Comparison of ENCODE assay signal across 19 cellular contexts in genomic region chr21:42193721-42194120, GRCh38. TPM values are rescaled to one million over a fixed set of nuclear protein-coding genes. Genes with fewer than 3 reads are reported as not detected.
A peak's percentile ranks its signal among the peaks of the same experiment; 100 is the strongest.
DNase-seq lines count a peak whose midpoint lies in the region; ATAC-seq and TF ChIP-seq lines count a peak whose summit lies in the region.
"Had no signal": no experiment of that assay in that cellular context is flagged by ENCODE, and none has a peak within 500 bp of the region (broad histone marks: within the 10 kb centered on the region; RNA-seq: fewer than 3 reads in every experiment).

No MANE protein-coding gene starts in this region.

- H3K36me3 ChIP-seq in BLaER1: no peaks in the 10 kb centered on the region
- no peaks in the 10 kb centered on the region for H3K36me3 ChIP-seq in CD4-positive, alpha-beta memory T cell (ENCODE audit: insufficient read depth, low read length)
- H3K36me3 ChIP-seq: adrenal gland, tibial nerve had no signal

- peak; percentile 2 for ATAC-seq in activated naive CD4-positive, alpha-beta T cell treated with anti-CD3 and anti-CD28 coated beads, Interleukin-2, amount 50 U/mL, for 72 hours
- ATAC-seq in HG03469 (IDR thresholded peaks at IDR 0.05; ENCODE audit: unreplicated experiment): no peak

- intact Hi-C loops in CD4-positive, alpha-beta memory T cell (cut with micrococcal nuclease): no loop called here

- POLR2A ChIA-PET in CD4-positive, alpha-beta memory T cell (lab: Charles Lee; ENCODE audit: partially characterized antibody): interaction anchor here (0.6 to 2.0 kb wide), 5 partner anchors 26 to 65 kb away, joined by 3 to 15 read pairs (median 8); partner anchors contain the start of gene ABCG1

- H3K9me3 ChIP-seq in BLaER1: no peaks in the 10 kb centered on the region
- H3K9me3 ChIP-seq in CD4-positive, alpha-beta memory T cell (ENCODE audit: control insufficient read depth in 1 of 2, low read length in 2 of 2): no peaks in the 10 kb centered on the region
- H3K9me3 ChIP-seq: adrenal gland had no signal

- H3K4me1 ChIP-seq in BLaER1: peaks cover 72% of the 10 kb centered on the region
- peaks cover 56% of the 10 kb centered on the region for H3K4me1 ChIP-seq in CD4-positive, alpha-beta memory T cell (ENCODE audit: insufficient read depth, low read length)

- H3K4me2 ChIP-seq in BLaER1: peak overlapping the region; percentile 90
- H3K4me2 ChIP-seq: hepatocyte had no signal

- H3K9ac ChIP-seq in BLaER1: no peak overlapping the region

- H3K36me3 Mint-ChIP-seq in CD4-positive, alpha-beta memory T cell: no peaks in the 10 kb centered on the region
- no peaks in the 10 kb centered on the region for H3K36me3 Mint-ChIP-seq in activated naive CD4-positive, alpha-beta T cell treated with anti-CD3 and anti-CD28 coated beads, Interleukin-2, amount 50 U/mL, for 72 hours
- H3K36me3 Mint-ChIP-seq in immature natural killer cell (no peaks in the 10 kb centered on the region), mesothelial cell of epicardium (no peaks in the 10 kb centered on the region)
- H3K36me3 Mint-ChIP-seq: activated CD4-positive, alpha-beta memory T cell treated with anti-CD3 and anti-CD28 coated beads for 36 hours had no signal

- H3K27ac Mint-ChIP-seq in CD4-positive, alpha-beta memory T cell: peak overlapping the region in 4 of 7 donors; percentile 64 to 93 (median 88)
- peak overlapping the region; percentile 34 to 75 for H3K27ac Mint-ChIP-seq in activated naive CD4-positive, alpha-beta T cell treated with anti-CD3 and anti-CD28 coated beads, Interleukin-2, amount 50 U/mL, for 72 hours
- H3K27ac Mint-ChIP-seq in immature natural killer cell (peak overlapping the region in 4 of 6 donors; percentile 86 to 96 (median 90)), mesothelial cell of epicardium (no peak overlapping the region)

- H3K4me3 ChIP-seq in BLaER1: no peak overlapping the region
- no peak overlapping the region for H3K4me3 ChIP-seq in CD4-positive, alpha-beta memory T cell (ENCODE audit: low read length in 2 of 2)
- H3K4me3 ChIP-seq: adrenal gland, hepatocyte, tibial nerve had no signal

- H4K20me1 ChIP-seq in BLaER1: no peaks in the 10 kb centered on the region

- TF ChIP-seq CTCF in mesothelial cell of epicardium (IDR thresholded peaks at IDR 0.05; ENCODE audit: unreplicated experiment): no peak

- DNase-seq in CD4-positive, alpha-beta memory T cell: no peak
- DNase-seq in activated naive CD4-positive, alpha-beta T cell treated with anti-CD3 and anti-CD28 coated beads, Interleukin-2, amount 50 U/mL, for 72 hours (ENCODE audit: low spot score in 2 of 2): no peak
- DNase-seq in immature natural killer cell: no peak
- no peak for DNase-seq in mesothelial cell of epicardium (ENCODE audit: low spot score in 2 of 2, unreplicated experiment in 2 of 2)
- no peak for DNase-seq in Kasumi-1 (lab: John Stamatoyannopoulos, UW)
- DNase-seq: DMS79 treated with DMSO at 0.1 percent for 48 hours, foreskin melanocyte, NCI-H1694 treated with DMSO at 0.1 percent for 48 hours, NCI-H69, posterior cingulate gyrus, SHP77 treated with DMSO at 0.1 percent for 48 hours had no signal

- H3K27ac ChIP-seq in BLaER1: no peak overlapping the region
- H3K27ac ChIP-seq in CD4-positive, alpha-beta memory T cell (ENCODE audit: low read depth, low read length): no peak overlapping the region
- H3K27ac ChIP-seq: adrenal gland, hepatocyte, tibial nerve had no signal

- H3K4me3 Mint-ChIP-seq in CD4-positive, alpha-beta memory T cell: peak overlapping the region in 1 of 8 donors; percentile 75
- H3K4me3 Mint-ChIP-seq in immature natural killer cell (peak overlapping the region; percentile 81 to 92 (median 84)), mesothelial cell of epicardium (no peak overlapping the region)
- H3K4me3 Mint-ChIP-seq: activated T-cell treated with anti-CD3 and anti-CD28 coated beads, Interleukin-2, amount 50 U/mL, for 24 hours had no signal

- H3K27me3 Mint-ChIP-seq in CD4-positive, alpha-beta memory T cell: no peaks in the 10 kb centered on the region
- peaks cover 11 to 21% (median 19%) of the 10 kb centered on the region in 3 donors for H3K27me3 Mint-ChIP-seq in immature natural killer cell (ENCODE audit: low read depth in 3 of 3)
- peaks cover 11% of the 10 kb centered on the region for H3K27me3 Mint-ChIP-seq in mesothelial cell of epicardium (ENCODE audit: low read depth)
- H3K27me3 Mint-ChIP-seq: activated CD4-positive, alpha-beta memory T cell treated with anti-CD3 and anti-CD28 coated beads for 36 hours; activated T-cell treated with anti-CD3 and anti-CD28 coated beads, Interleukin-2, amount 50 U/mL, for 24 hours had no signal

- peaks cover 0 to 2% (median 0%) of the 10 kb centered on the region in 8 donors for H3K9me3 Mint-ChIP-seq in CD4-positive, alpha-beta memory T cell
- H3K9me3 Mint-ChIP-seq in activated naive CD4-positive, alpha-beta T cell treated with anti-CD3 and anti-CD28 coated beads, Interleukin-2, amount 50 U/mL, for 72 hours: no peaks in the 10 kb centered on the region
- H3K9me3 Mint-ChIP-seq in immature natural killer cell: no peaks in the 10 kb centered on the region
- H3K9me3 Mint-ChIP-seq in mesothelial cell of epicardium: peaks cover 3% of the 10 kb centered on the region
- H3K9me3 Mint-ChIP-seq: activated CD4-positive, alpha-beta memory T cell treated with anti-CD3 and anti-CD28 coated beads for 36 hours; activated T-cell treated with anti-CD3 and anti-CD28 coated beads, Interleukin-2, amount 50 U/mL, for 24 hours had no signal

- H3K27me3 ChIP-seq in BLaER1: no peaks in the 10 kb centered on the region
- no peaks in the 10 kb centered on the region for H3K27me3 ChIP-seq in CD4-positive, alpha-beta memory T cell (ENCODE audit: insufficient read depth, low read length)
- H3K27me3 ChIP-seq: adrenal gland, hepatocyte, tibial nerve had no signal

- H3K4me1 Mint-ChIP-seq in CD4-positive, alpha-beta memory T cell: peaks cover 37 to 70% (median 56%) of the 10 kb centered on the region in 4 donors
- peaks cover 6 to 20% of the 10 kb centered on the region in 2 donors for H3K4me1 Mint-ChIP-seq in immature natural killer cell
- H3K4me1 Mint-ChIP-seq in mesothelial cell of epicardium: peaks cover 25% of the 10 kb centered on the region

- CTCF ChIA-PET in CD4-positive, alpha-beta memory T cell (lab: Charles Lee; ENCODE audit: partially characterized antibody): interaction anchor here (1.1 kb wide), 2 partner anchors 30 to 145 kb away, joined by 3 read pairs; no protein-coding TSS in a partner anchor

RNA-seq across cellular contexts. Expression of gene ABCG1, which starts 25.2 kb away (rescaled TPM):
- total RNA-seq in CD4-positive, alpha-beta memory T cell: 1 to 10 TPM; 1.5 to 2.0 TPM
- 10 to 100 TPM; 17.0 to 19.6 TPM for polyA plus RNA-seq in CD4-positive, alpha-beta memory T cell
- 10 to 100 TPM; 15.4 to 24.4 TPM for total RNA-seq in activated naive CD4-positive, alpha-beta T cell treated with anti-CD3 and anti-CD28 coated beads, Interleukin-2, amount 50 U/mL, for 72 hours
- polyA plus RNA-seq in immature natural killer cell: 10 to 100 TPM in 1 of 3 donors, 1 to 10 TPM in 2; 4.3 to 10.9 (median 8.2) TPM
- 4.2 to 4.4 TPM (median 4.3 TPM) in 3 replicates for total RNA-seq in mesothelial cell of epicardium
- total RNA-seq: epithelial cell of proximal tubule had no signal
